ENCODE assay signal across 14 cellular contexts in the genomic region with DNA sequence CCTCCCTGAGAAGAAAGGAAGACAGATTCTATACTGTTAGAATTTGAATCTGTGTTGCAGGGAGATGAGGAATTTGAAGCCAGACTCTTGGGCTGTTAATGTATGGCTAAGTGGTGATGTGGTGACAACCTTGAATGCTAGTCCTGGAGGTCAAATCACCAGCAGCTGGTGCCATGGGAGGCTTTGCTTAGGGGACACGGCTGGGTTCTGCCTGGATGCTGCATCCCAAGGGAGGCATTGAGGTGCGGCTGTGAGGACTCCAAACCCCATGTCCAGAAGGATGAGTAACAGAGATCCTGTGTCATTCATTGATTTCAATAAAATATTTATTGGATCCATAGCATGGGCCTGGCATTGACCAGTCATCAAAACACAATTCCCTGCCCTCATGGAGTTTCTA. TPM values are rescaled to one million over a fixed set of nuclear protein-coding genes. Genes with fewer than 3 reads are reported as not detected.
DNase-seq lines count a peak whose midpoint lies in the region; ATAC-seq, FAIRE-seq and TF ChIP-seq lines count a peak whose summit lies in the region.
"Had no signal": no experiment of that assay in that cellular context is flagged by ENCODE, and none has a peak within 500 bp of the region (broad histone marks: within the 10 kb centered on the region; RNA-seq: fewer than 3 reads in every experiment).

No MANE protein-coding gene starts in this region.

- CTCF ChIA-PET in Caco-2 (lab: Charles Lee): no interaction called here

- intact Hi-C loops in Caco-2 (cut with micrococcal nuclease; ENCODE audit: unreplicated experiment): loop anchor here (1.0 kb wide), 1 partner anchor 12 kb away; no protein-coding TSS in a partner anchor
- intact Hi-C loops in kidney (cut with DNase I): no loop called here
- intact Hi-C loops in sciatic nerve (cut with DNase I): no loop called here

- H3K27me3 Mint-ChIP-seq in Caco-2 (ENCODE audit: insufficient read depth, unreplicated experiment): no peaks in the 10 kb centered on the region
- H3K27me3 Mint-ChIP-seq: stimulated activated naive CD8-positive, alpha-beta T cell treated with anti-CD3 and anti-CD28 coated beads, Interleukin-15, Interleukin-2, amounts not matched to agents 100 ng/mL and 50 ng/mL, for 24 hours had no signal

- TF ChIP-seq CTCF in Caco-2 (IDR thresholded peaks at IDR 0.05; ENCODE audit: insufficient read depth in 1 of 2, low read depth in 1 of 2, low read length in 1 of 2, severe bottlenecking in 1 of 2, unreplicated experiment in 1 of 2): no peak
- TF ChIP-seq CTCF in VCaP (conservative IDR thresholded peaks at IDR 0.05): no peak
- TF ChIP-seq CTCF in kidney (IDR thresholded peaks at IDR 0.05; ENCODE audit: borderline replicate concordance, extremely low read depth, insufficient read depth): no peak

- H3K27me3 ChIP-seq in Caco-2 (replicated peaks; ENCODE audit: control insufficient read depth, insufficient read depth, low read length) (no peaks in the 10 kb centered on the region), HAP-1 (ENCODE audit: low read depth) (no peaks in the 10 kb centered on the region)

- H3K4me3 Mint-ChIP-seq in Caco-2 (ENCODE audit: unreplicated experiment): no peak overlapping the region

- H3K4me1 ChIP-seq in Caco-2 (peaks cover 26% of the 10 kb centered on the region), kidney (ENCODE audit: control insufficient read depth in 1 of 2, insufficient read depth in 1 of 2, low read depth in 1 of 2, low read length in 2 of 2) (peaks cover 11 to 12% of the 10 kb centered on the region in 2 donors), HAP-1 (peaks cover 27% of the 10 kb centered on the region)
- H3K4me1 ChIP-seq: parathyroid adenoma had no signal

- DNase-seq in Caco-2 (no peak), kidney (peak; percentile 15), sciatic nerve (ENCODE audit: low spot score) (peak; percentile 13), HAP-1 (ENCODE audit: low spot score in 2 of 2) (no peak), GM03348 (ENCODE audit: low spot score) (no peak)
- DNase-seq in activated CD4-positive, alpha-beta T cell treated with anti-CD3 and anti-CD28 coated beads, Interleukin-2, amount 50 U/mL, for 1 hour: no peak
- DNase-seq in activated naive CD4-positive, alpha-beta T cell (lab: John Stamatoyannopoulos, UW): no peak
- DNase-seq: activated gamma-delta T cell treated with Interleukin-2 at 50 U/mL for 16 hours; MM.1S; stimulated activated CD4-positive, alpha-beta T cell treated with anti-CD3 and anti-CD28 coated beads, Interleukin-4, amount 100 ng/mL, for 4 hours; T-helper 1 cell had no signal

- H3K9me3 ChIP-seq in Caco-2: no peaks in the 10 kb centered on the region
- H3K9me3 ChIP-seq in kidney (ENCODE audit: control insufficient read depth in 1 of 2, low read length in 2 of 2): no peaks in the 10 kb centered on the region
- H3K9me3 ChIP-seq in HAP-1: 0 out of 2 replicates have a peak, but pooled peaks cover 2% of the 10 kb centered on the region

- ATAC-seq in sciatic nerve: no peak

- peaks cover 9% of the 10 kb centered on the region for H3K9me3 Mint-ChIP-seq in Caco-2 (ENCODE audit: unreplicated experiment)
- H3K9me3 Mint-ChIP-seq: stimulated activated naive CD8-positive, alpha-beta T cell treated with anti-CD3 and anti-CD28 coated beads, Interleukin-15, Interleukin-2, amounts not matched to agents 100 ng/mL and 50 ng/mL, for 24 hours had no signal

- H3K4me1 Mint-ChIP-seq in Caco-2 (ENCODE audit: low read depth, unreplicated experiment): peaks cover 24% of the 10 kb centered on the region

- H3K27ac Mint-ChIP-seq in Caco-2 (ENCODE audit: unreplicated experiment): peak overlapping the region; percentile 89

- H3K9ac ChIP-seq in kidney (ENCODE audit: low read length in 2 of 2): no peak overlapping the region
- H3K9ac ChIP-seq: parathyroid adenoma had no signal

- BruUV-seq in Caco-2 (replicated peaks; lab: Mats Ljungman, UMichigan): no TSS peak

- H3K36me3 Mint-ChIP-seq in Caco-2 (ENCODE audit: insufficient read depth, unreplicated experiment): no peaks in the 10 kb centered on the region

- POLR2A ChIA-PET in Caco-2 (lab: Charles Lee): no interaction called here

- H3K36me3 ChIP-seq in Caco-2 (ENCODE audit: control insufficient read depth, insufficient read depth, low read length): no peaks in the 10 kb centered on the region
- H3K36me3 ChIP-seq in kidney (ENCODE audit: control insufficient read depth in 1 of 2, insufficient read depth in 2 of 2, low read length in 2 of 2): no peaks in the 10 kb centered on the region
- no peaks in the 10 kb centered on the region for H3K36me3 ChIP-seq in HAP-1 (replicated peaks)

- H3K27ac ChIP-seq in VCaP (peak overlapping the region; percentile 92), kidney (ENCODE audit: low read depth in 2 of 2, low read length in 2 of 2) (no peak overlapping the region)

- H3K4me3 ChIP-seq in Caco-2 (ENCODE audit: low read depth, low read length) (no peak overlapping the region), kidney (ENCODE audit: low read length in 2 of 2) (no peak overlapping the region), HAP-1 (no peak overlapping the region)

- no peak for FAIRE-seq in kidney (lab: Jason Lieb, UNC)

- in situ Hi-C loops in HAP-1 (cut with MboI; ENCODE audit: low sequenced_read_pairs): no loop called here

RNA-seq across cellular contexts. Expression of a gene that starts 42.3 kb away (rescaled TPM):
- total RNA-seq in Caco-2 (2022): 9.3 and 10.2 TPM in 2 replicates
- total RNA-seq in kidney: 12.6 TPM
- polyA plus RNA-seq in kidney (ENCODE audit: insufficient read depth, low read depth, low replicate concordance): 4.6 TPM
- 12.7 TPM for total RNA-seq in sciatic nerve

Comparison
In these comparisons a context has a peak if more than half of its experiments do, and no peak if none do; other contexts are left out.
1. DNase-seq: peak in kidney (single experiment) and sciatic nerve (single experiment); none in Caco-2 (0 of 2), HAP-1 (0 of 2), activated CD4-positive, alpha-beta T cell treated with anti-CD3 and anti-CD28 coated beads, Interleukin-2, amount 50 U/mL, for 1 hour (single experiment), GM03348 (single experiment) and activated naive CD4-positive, alpha-beta T cell (0 of 4).